In the genomic region with DNA sequence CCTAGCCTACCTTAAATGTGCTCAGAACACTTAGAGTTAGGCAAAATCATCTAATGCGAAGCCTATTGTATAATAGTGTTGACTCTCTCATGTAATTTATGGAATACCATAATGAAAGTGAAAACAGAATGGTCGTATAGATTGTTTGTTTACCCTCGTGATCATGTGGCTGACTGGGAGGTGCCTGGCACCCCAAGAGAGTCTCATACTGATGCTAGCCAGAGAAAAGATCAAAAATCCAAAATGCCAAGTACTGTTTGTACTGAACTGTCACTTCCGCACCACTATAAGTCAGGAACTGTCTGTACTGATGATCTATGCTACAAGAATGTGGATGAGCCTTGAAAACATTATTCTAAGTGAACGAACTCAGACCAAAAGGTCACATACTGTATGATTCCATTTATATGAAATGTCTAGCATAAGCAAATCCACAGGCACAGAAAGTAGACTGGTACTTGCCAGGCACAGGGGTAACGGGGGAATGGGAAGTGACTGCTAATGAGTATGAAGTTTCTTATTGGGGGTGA, we compare ENCODE assay signal across 1 cellular context.
TF ChIP-seq lines count a peak whose summit lies in the region.

No MANE protein-coding gene starts in this region.

TF ChIP-seq in GM23338, 12 proteins besides CTCF, POLR2A, EP300 and RAD21 (continued from another document):
- TF ChIP-seq STAT1 (IDR thresholded peaks at IDR 0.05; ENCODE audit: unreplicated experiment) = no peak
- no peak for TF ChIP-seq POLR2AphosphoS5 (IDR thresholded peaks at IDR 0.05; ENCODE audit: low read depth)
- TF ChIP-seq JUNB (IDR thresholded peaks at IDR 0.05; ENCODE audit: unreplicated experiment) = no peak
